Comparison of ENCODE assay signal across 9 cellular contexts in genomic region chr17:68509151-68510057, GRCh38. TPM values are rescaled to one million over a fixed set of nuclear protein-coding genes. Genes with fewer than 3 reads are reported as not detected.
DNase-seq lines count a peak whose midpoint lies in the region; ATAC-seq and TF ChIP-seq lines count a peak whose summit lies in the region.
"Had no signal": no experiment of that assay in that cellular context is flagged by ENCODE, and none has a peak within 500 bp of the region (broad histone marks: within the 10 kb centered on the region; RNA-seq: fewer than 3 reads in every experiment).

No MANE protein-coding gene starts in this region.

- DNase-seq in NCI-H774 (lab: John Stamatoyannopoulos, UW) (peak; percentile 64), ovary (peak in 4 of 5 donors; percentile 44 to 64 (median 56)), putamen (ENCODE audit: low spot score) (no peak), epidermal melanocyte (ENCODE audit: insufficient read length, low spot score) (no peak)
- no peak for DNase-seq in effector memory CD8-positive, alpha-beta T cell
- DNase-seq in activated CD4-positive, alpha-beta T cell treated with anti-CD3 and anti-CD28 coated beads, Interleukin-2, amount 10 ng/mL, durations not matched to agents 7 days and 5 days: no peak
- DNase-seq: activated effector memory CD4-positive, alpha-beta T cell treated with Interleukin-2 at 50 U/mL for 16 hours had no signal

- H3K4me1 ChIP-seq in ovary (ENCODE audit: insufficient read depth): peaks cover 1% of the 10 kb centered on the region

- TF ChIP-seq POLR2A in ovary (IDR thresholded peaks at IDR 0.05): no peak

- no peaks in the 10 kb centered on the region for H3K27me3 ChIP-seq in ovary

- peak overlapping the region in 1 of 2 donors; percentile 4 for H3K27ac ChIP-seq in ovary

- H3K36me3 Mint-ChIP-seq in effector memory CD8-positive, alpha-beta T cell (ENCODE audit: insufficient read depth): peaks cover 23% of the 10 kb centered on the region
- H3K36me3 Mint-ChIP-seq in activated CD4-positive, alpha-beta T cell treated with anti-CD3 and anti-CD28 coated beads, Interleukin-2, amount 10 ng/mL, durations not matched to agents 7 days and 5 days (ENCODE audit: low read depth): peaks cover 5% of the 10 kb centered on the region

- POLR2A ChIA-PET in activated CD4-positive, alpha-beta T cell treated with anti-CD3 and anti-CD28 coated beads, Interleukin-2, amount 10 ng/mL, durations not matched to agents 7 days and 5 days (lab: Charles Lee): no interaction called here

- ATAC-seq in GM21447 (IDR thresholded peaks at IDR 0.05; ENCODE audit: unreplicated experiment): peak; percentile 18
- no peak for ATAC-seq in effector memory CD8-positive, alpha-beta T cell (replicated peaks)
- ATAC-seq in HG03565 (IDR thresholded peaks at IDR 0.05; ENCODE audit: unreplicated experiment): no peak

- H3K4me1 Mint-ChIP-seq in effector memory CD8-positive, alpha-beta T cell (ENCODE audit: low read depth in 2 of 2): peaks cover 23 to 34% of the 10 kb centered on the region in 2 donors
- peaks cover 48% of the 10 kb centered on the region for H3K4me1 Mint-ChIP-seq in activated CD4-positive, alpha-beta T cell treated with anti-CD3 and anti-CD28 coated beads, Interleukin-2, amount 10 ng/mL, durations not matched to agents 7 days and 5 days

- TF ChIP-seq EP300 in ovary (IDR thresholded peaks at IDR 0.05): no peak

- peak overlapping the region in 1 of 2 donors; percentile 98 for H3K4me3 Mint-ChIP-seq in effector memory CD8-positive, alpha-beta T cell
- H3K4me3 Mint-ChIP-seq in activated CD4-positive, alpha-beta T cell treated with anti-CD3 and anti-CD28 coated beads, Interleukin-2, amount 10 ng/mL, durations not matched to agents 7 days and 5 days: no peak overlapping the region

- no peaks in the 10 kb centered on the region for H3K9me3 ChIP-seq in ovary

- no peak overlapping the region for H3K4me3 ChIP-seq in ovary

- CTCF ChIA-PET in activated CD4-positive, alpha-beta T cell treated with anti-CD3 and anti-CD28 coated beads, Interleukin-2, amount 10 ng/mL, durations not matched to agents 7 days and 5 days (lab: Charles Lee): interaction anchor here (0.9 to 3.3 kb wide), 3 partner anchors 8 to 309 kb away, joined by 3 to 16 read pairs (median 3); no protein-coding TSS in a partner anchor

- H3K36me3 ChIP-seq in ovary: no peaks in the 10 kb centered on the region

- H3K27me3 Mint-ChIP-seq in effector memory CD8-positive, alpha-beta T cell: no peaks in the 10 kb centered on the region
- no peaks in the 10 kb centered on the region for H3K27me3 Mint-ChIP-seq in activated CD4-positive, alpha-beta T cell treated with anti-CD3 and anti-CD28 coated beads, Interleukin-2, amount 10 ng/mL, durations not matched to agents 7 days and 5 days

- H3K27ac Mint-ChIP-seq in effector memory CD8-positive, alpha-beta T cell: peak overlapping the region; percentile 80 to 100
- H3K27ac Mint-ChIP-seq in activated CD4-positive, alpha-beta T cell treated with anti-CD3 and anti-CD28 coated beads, Interleukin-2, amount 10 ng/mL, durations not matched to agents 7 days and 5 days: no peak overlapping the region

- 41 to 52% (median 46%) methylated on average over 9 of the region's 9 CpGs for WGBS in ovary, 3 donors

- intact Hi-C loops in ovary (cut with DNase I): loop anchor here in 2 of 4 donors (5.0 kb wide), 2 partner anchors 42 to 52 kb away; partner anchors contain the start of gene WIPI1 (in 1 of the 2)

- TF ChIP-seq CTCF in ovary (IDR thresholded peaks at IDR 0.05): no peak

- no peaks in the 10 kb centered on the region for H3K9me3 Mint-ChIP-seq in effector memory CD8-positive, alpha-beta T cell
- peaks cover under 1% of the 10 kb centered on the region for H3K9me3 Mint-ChIP-seq in activated CD4-positive, alpha-beta T cell treated with anti-CD3 and anti-CD28 coated beads, Interleukin-2, amount 10 ng/mL, durations not matched to agents 7 days and 5 days

RNA-seq across cellular contexts. Expression of gene PRKAR1A, which starts 2.8 kb away (rescaled TPM):
- total RNA-seq in ovary: 100 to 1,000 TPM; 221 to 453 (median 375) TPM
- polyA plus RNA-seq in ovary: 100 to 1,000 TPM; 137 to 501 TPM
- 100 to 1,000 TPM; 200 to 203 TPM for total RNA-seq in activated CD4-positive, alpha-beta T cell treated with anti-CD3 and anti-CD28 coated beads, Interleukin-2, amount 10 ng/mL, durations not matched to agents 7 days and 5 days

RNA-seq across cellular contexts. Expression of gene WIPI1, which starts 52.1 kb away (rescaled TPM):
- 10 to 100 TPM; 15.9 to 36.9 (median 21.3) TPM for total RNA-seq in ovary
- 10 to 100 TPM; 18.9 to 53.3 TPM for polyA plus RNA-seq in ovary
- 10 to 100 TPM; 28.2 to 34.4 TPM for total RNA-seq in activated CD4-positive, alpha-beta T cell treated with anti-CD3 and anti-CD28 coated beads, Interleukin-2, amount 10 ng/mL, durations not matched to agents 7 days and 5 days

Comparison
In these comparisons a context has a peak if more than half of its experiments do, and no peak if none do; other contexts are left out.
1. DNase-seq: peak in NCI-H774 (single experiment) and ovary (4 of 5); none in effector memory CD8-positive, alpha-beta T cell (0 of 3), putamen (single experiment), activated CD4-positive, alpha-beta T cell treated with anti-CD3 and anti-CD28 coated beads, Interleukin-2, amount 10 ng/mL, durations not matched to agents 7 days and 5 days (single experiment) and epidermal melanocyte (single experiment).